Comparison of ENCODE assay signal across 17 cellular contexts in genomic region chrX:44503550-44503949, GRCh38. TPM values are rescaled to one million over a fixed set of nuclear protein-coding genes. Genes with fewer than 3 reads are reported as not detected.
A peak's percentile ranks its signal among the peaks of the same experiment; 100 is the strongest.
DNase-seq lines count a peak whose midpoint lies in the region; ATAC-seq, FAIRE-seq and TF ChIP-seq lines count a peak whose summit lies in the region.
"Had no signal": no experiment of that assay in that cellular context is flagged by ENCODE, and none has a peak within 500 bp of the region (broad histone marks: within the 10 kb centered on the region; RNA-seq: fewer than 3 reads in every experiment).

No MANE protein-coding gene starts in this region.

- H3K36me3 Mint-ChIP-seq in activated naive CD8-positive, alpha-beta T cell treated with anti-CD3 and anti-CD28 coated beads, Interleukin-2, amount 50 U/mL, for 24 hours (ENCODE audit: low read depth) = no peaks in the 10 kb centered on the region
- H3K36me3 Mint-ChIP-seq: CD8-positive, alpha-beta T cell had no signal

- WGBS in transverse colon (ENCODE audit: low coverage in 1 of 2), 2 donors = 35 to 67% methylated on average over 1 to 4 of the region's 4 CpGs

- in situ Hi-C loops in transverse colon (cut with MboI; ENCODE audit: low pct_ligation_motif_present in 1 of 4, low pct_unique_long_range_greater_than_20kb in 1 of 4, low sequenced_read_pairs in 3 of 4) = no loop called here

- H3K4me1 ChIP-seq in transverse colon = no peaks in the 10 kb centered on the region
- no peaks in the 10 kb centered on the region for H3K4me1 ChIP-seq in kidney (ENCODE audit: control insufficient read depth in 1 of 2, insufficient read depth in 1 of 2, low read depth in 1 of 2, low read length in 2 of 2)

- H3K4me3 ChIP-seq in epithelial cell of esophagus (ENCODE audit: low read length) (no peak overlapping the region), transverse colon (no peak overlapping the region), kidney (ENCODE audit: low read length in 2 of 2) (no peak overlapping the region)

- no peak overlapping the region for H3K27ac Mint-ChIP-seq in activated naive CD8-positive, alpha-beta T cell treated with anti-CD3 and anti-CD28 coated beads, Interleukin-2, amount 50 U/mL, for 24 hours
- H3K27ac Mint-ChIP-seq: CD8-positive, alpha-beta T cell had no signal

- H3K9me3 Mint-ChIP-seq in activated naive CD8-positive, alpha-beta T cell treated with anti-CD3 and anti-CD28 coated beads, Interleukin-2, amount 50 U/mL, for 24 hours = no peaks in the 10 kb centered on the region
- H3K9me3 Mint-ChIP-seq: CD8-positive, alpha-beta T cell had no signal

- no peak overlapping the region for H3K4me3 Mint-ChIP-seq in activated naive CD8-positive, alpha-beta T cell treated with anti-CD3 and anti-CD28 coated beads, Interleukin-2, amount 50 U/mL, for 24 hours
- H3K4me3 Mint-ChIP-seq: CD8-positive, alpha-beta T cell had no signal

- intact Hi-C loops in transverse colon (cut with DNase I; ENCODE audit: low total_unique reads) = no loop called here
- intact Hi-C loops in kidney (cut with DNase I) = no loop called here

- peaks cover 6% of the 10 kb centered on the region for H3K4me1 Mint-ChIP-seq in activated naive CD8-positive, alpha-beta T cell treated with anti-CD3 and anti-CD28 coated beads, Interleukin-2, amount 50 U/mL, for 24 hours

- no peaks in the 10 kb centered on the region for H3K27me3 ChIP-seq in transverse colon

- no peaks in the 10 kb centered on the region for H3K27me3 Mint-ChIP-seq in activated naive CD8-positive, alpha-beta T cell treated with anti-CD3 and anti-CD28 coated beads, Interleukin-2, amount 50 U/mL, for 24 hours

- TF ChIP-seq EP300 in transverse colon (IDR thresholded peaks at IDR 0.05; ENCODE audit: low read depth) = no peak

- no peak overlapping the region for H3K9ac ChIP-seq in kidney (ENCODE audit: low read length in 2 of 2)

- no peak for ATAC-seq in HG03342 (IDR thresholded peaks at IDR 0.05; ENCODE audit: unreplicated experiment)
- ATAC-seq in activated naive CD8-positive, alpha-beta T cell treated with anti-CD3 and anti-CD28 coated beads, Interleukin-2, amount 50 U/mL, for 24 hours = no peak
- ATAC-seq: CD8-positive, alpha-beta T cell; PC-3 had no signal

- no peak for FAIRE-seq in kidney (lab: Jason Lieb, UNC)

- H3K9me3 ChIP-seq in transverse colon (no peaks in the 10 kb centered on the region), kidney (ENCODE audit: control insufficient read depth in 1 of 2, low read length in 2 of 2) (no peaks in the 10 kb centered on the region)

- TF ChIP-seq POLR2A in transverse colon (IDR thresholded peaks at IDR 0.05) = no peak

- H3K36me3 ChIP-seq in transverse colon (no peaks in the 10 kb centered on the region), kidney (ENCODE audit: control insufficient read depth in 1 of 2, insufficient read depth in 2 of 2, low read length in 2 of 2) (no peaks in the 10 kb centered on the region)

- no peak for TF ChIP-seq CTCF in epithelial cell of esophagus (IDR thresholded peaks at IDR 0.05; ENCODE audit: insufficient read depth, low read depth, low read length, missing control alignments)
- no peak for TF ChIP-seq CTCF in transverse colon (IDR thresholded peaks at IDR 0.05)
- no peak for TF ChIP-seq CTCF in kidney (IDR thresholded peaks at IDR 0.05; ENCODE audit: borderline replicate concordance, extremely low read depth, insufficient read depth)

- no peak overlapping the region for H3K27ac ChIP-seq in transverse colon
- no peak overlapping the region for H3K27ac ChIP-seq in kidney (ENCODE audit: low read depth in 2 of 2, low read length in 2 of 2)

- DNase-seq in NCI-H748 (lab: John Stamatoyannopoulos, UW; ENCODE audit: unreplicated experiment) = peak; percentile 12
- DNase-seq in NCI-H748 treated with DMSO at 0.1 percent for 48 hours (lab: John Stamatoyannopoulos, UW) = no peak
- peak; percentile 23 for DNase-seq in RPMI8226
- DNase-seq in epithelial cell of esophagus (ENCODE audit: low read depth) = peak; percentile 38
- peak; percentile 17 for DNase-seq in transverse colon
- no peak for DNase-seq in activated naive CD8-positive, alpha-beta T cell treated with anti-CD3 and anti-CD28 coated beads, Interleukin-2, amount 50 U/mL, for 24 hours
- DNase-seq in kidney = no peak
- DNase-seq: AML-193; C1 segment of cervical spinal cord; CD8-positive, alpha-beta T cell; GF-D8; HCEC 1CT; Kasumi-1; NCI-H187; PC-3; SHP77 had no signal

RNA-seq across cellular contexts. Expression of gene FUNDC1, which starts 39.1 kb away (rescaled TPM):
- 1 to 10 TPM in 3 of 4 donors, under 1 TPM in 1; 1.00 to 9.1 (median 5.3) TPM for total RNA-seq in transverse colon
- total RNA-seq in kidney = 17.0 TPM
- polyA plus RNA-seq in kidney (ENCODE audit: insufficient read depth, low read depth, low replicate concordance) = 37.9 TPM

Comparison
In these comparisons a context has a peak if more than half of its experiments do, and no peak if none do; other contexts are left out.
1. DNase-seq: peak in NCI-H748 (single experiment), RPMI8226 (single experiment), epithelial cell of esophagus (single experiment) and transverse colon (single experiment); none in NCI-H748 treated with DMSO at 0.1 percent for 48 hours (single experiment), activated naive CD8-positive, alpha-beta T cell treated with anti-CD3 and anti-CD28 coated beads, Interleukin-2, amount 50 U/mL, for 24 hours (single experiment) and kidney (single experiment).